In genomic region chr6:40545954-40546353, GRCh38 we compare ENCODE assay signal across 16 cellular contexts. TPM values are rescaled to one million over a fixed set of nuclear protein-coding genes. Genes with fewer than 3 reads are reported as not detected.
"Had no signal": no experiment of that assay in that cellular context is flagged by ENCODE, and none has a peak within 500 bp of the region (broad histone marks: within the 10 kb centered on the region; RNA-seq: fewer than 3 reads in every experiment).

No MANE protein-coding gene starts in this region.

- H3K9me3 Mint-ChIP-seq: activated naive CD4-positive, alpha-beta T cell treated with anti-CD3 and anti-CD28 coated beads, Interleukin-2, amount 50 U/mL, for 24 hours; activated T-cell treated with anti-CD3 and anti-CD28 coated beads, Interleukin-2, amount 50 U/mL, for 24 hours; stimulated activated effector memory CD8-positive, alpha-beta T cell treated with anti-CD3 and anti-CD28 coated beads, Interleukin-12 subunit alpha, Interleukin-12 subunit beta, amount 100 ng/mL, for 72 hours; T-helper 2 cell treated with Interferon-gamma antibody and Interleukin-4, amounts not matched to agents 5 μg/mL and 100 μg/mL, for 36 hours had no signal

- DNase-seq: activated CD8-positive, alpha-beta memory T cell treated with anti-CD3 and anti-CD28 coated beads, Interleukin-2, amount 10 ng/mL, durations not matched to agents 7 days and 5 days; activated effector memory CD4-positive, alpha-beta T cell treated with Interleukin-2 at 50 U/mL for 16 hours; activated T-cell treated with anti-CD3 and anti-CD28 coated beads, Interleukin-2, amount 50 U/mL, for 24 hours; central memory CD4-positive, alpha-beta T cell; cortex of kidney; effector memory CD4-positive, alpha-beta T cell; left ventricle myocardium superior; posterior cingulate gyrus had no signal

- H3K36me3 Mint-ChIP-seq: activated CD8-positive, alpha-beta memory T cell treated with anti-CD3 and anti-CD28 coated beads, Interleukin-2, amount 10 ng/mL, durations not matched to agents 7 days and 5 days; activated naive CD4-positive, alpha-beta T cell treated with anti-CD3 and anti-CD28 coated beads, Interleukin-2, amount 50 U/mL, for 24 hours; stimulated activated effector memory CD8-positive, alpha-beta T cell treated with anti-CD3 and anti-CD28 coated beads, Interleukin-12 subunit alpha, Interleukin-12 subunit beta, amount 100 ng/mL, for 72 hours had no signal

- H3K4me1 Mint-ChIP-seq: activated CD8-positive, alpha-beta memory T cell treated with anti-CD3 and anti-CD28 coated beads, Interleukin-2, amount 10 ng/mL, durations not matched to agents 7 days and 5 days; activated naive CD4-positive, alpha-beta T cell treated with anti-CD3 and anti-CD28 coated beads, Interleukin-2, amount 50 U/mL, for 24 hours; stimulated activated effector memory CD8-positive, alpha-beta T cell treated with anti-CD3 and anti-CD28 coated beads, Interleukin-12 subunit alpha, Interleukin-12 subunit beta, amount 100 ng/mL, for 72 hours had no signal

- H3K4me3 Mint-ChIP-seq: activated CD8-positive, alpha-beta memory T cell treated with anti-CD3 and anti-CD28 coated beads, Interleukin-2, amount 10 ng/mL, durations not matched to agents 7 days and 5 days; activated naive CD4-positive, alpha-beta T cell treated with anti-CD3 and anti-CD28 coated beads, Interleukin-2, amount 50 U/mL, for 24 hours; activated T-cell treated with anti-CD3 and anti-CD28 coated beads, Interleukin-2, amount 50 U/mL, for 24 hours; stimulated activated effector memory CD8-positive, alpha-beta T cell treated with anti-CD3 and anti-CD28 coated beads, Interleukin-12 subunit alpha, Interleukin-12 subunit beta, amount 100 ng/mL, for 72 hours; T-helper 2 cell treated with Interferon-gamma antibody and Interleukin-4, amounts not matched to agents 5 μg/mL and 100 μg/mL, for 36 hours had no signal

- H3K27me3 Mint-ChIP-seq: activated CD8-positive, alpha-beta memory T cell treated with anti-CD3 and anti-CD28 coated beads, Interleukin-2, amount 10 ng/mL, durations not matched to agents 7 days and 5 days; activated naive CD4-positive, alpha-beta T cell treated with anti-CD3 and anti-CD28 coated beads, Interleukin-2, amount 50 U/mL, for 24 hours; activated T-cell treated with anti-CD3 and anti-CD28 coated beads, Interleukin-2, amount 50 U/mL, for 24 hours had no signal

- ATAC-seq: activated CD4-positive, CD25-positive, alpha-beta regulatory T cell treated with anti-CD3 and anti-CD28 coated beads, Interleukin-2, amount 50 U/mL, for 24 hours; activated CD8-positive, alpha-beta memory T cell treated with anti-CD3 and anti-CD28 coated beads, Interleukin-2, amount 10 ng/mL, durations not matched to agents 7 days and 5 days; gastroesophageal sphincter; left ventricle myocardium superior; stimulated activated effector memory CD8-positive, alpha-beta T cell treated with anti-CD3 and anti-CD28 coated beads, Interleukin-12 subunit alpha, Interleukin-12 subunit beta, amount 100 ng/mL, for 72 hours had no signal

- H3K27ac Mint-ChIP-seq: activated CD8-positive, alpha-beta memory T cell treated with anti-CD3 and anti-CD28 coated beads, Interleukin-2, amount 10 ng/mL, durations not matched to agents 7 days and 5 days; activated naive CD4-positive, alpha-beta T cell treated with anti-CD3 and anti-CD28 coated beads, Interleukin-2, amount 50 U/mL, for 24 hours; activated T-cell treated with anti-CD3 and anti-CD28 coated beads, Interleukin-2, amount 50 U/mL, for 24 hours; stimulated activated effector memory CD8-positive, alpha-beta T cell treated with anti-CD3 and anti-CD28 coated beads, Interleukin-12 subunit alpha, Interleukin-12 subunit beta, amount 100 ng/mL, for 72 hours; T-helper 2 cell treated with Interferon-gamma antibody and Interleukin-4, amounts not matched to agents 5 μg/mL and 100 μg/mL, for 36 hours had no signal

RNA-seq across cellular contexts. Expression of gene LRFN2, which starts 41.2 kb away (rescaled TPM):
- total RNA-seq: activated CD8-positive, alpha-beta memory T cell treated with anti-CD3 and anti-CD28 coated beads, Interleukin-2, amount 10 ng/mL, durations not matched to agents 7 days and 5 days; left ventricle myocardium superior; mesenteric fat pad; right atrium auricular region; tibial nerve had no signal
